ENCODE assay signal across 10 cellular contexts in genomic region chr3:171383206-171384018, GRCh38.
DNase-seq lines count a peak whose midpoint lies in the region; ATAC-seq and TF ChIP-seq lines count a peak whose summit lies in the region.
"Had no signal": no experiment of that assay in that cellular context is flagged by ENCODE, and none has a peak within 500 bp of the region (broad histone marks: within the 10 kb centered on the region; RNA-seq: fewer than 3 reads in every experiment).

No MANE protein-coding gene starts in this region.

- H3K9me2 ChIP-seq in MM.1S (replicated peaks; ENCODE audit: insufficient read depth, low read length) = no peaks in the 10 kb centered on the region

- H3K4me2 ChIP-seq in neural progenitor cell (peak overlapping the region; percentile 35), MM.1S (ENCODE audit: low read depth, low read length) (no peak overlapping the region)

- H3K36me3 ChIP-seq in neural progenitor cell (no peaks in the 10 kb centered on the region), MM.1S (replicated peaks; ENCODE audit: insufficient read depth, low read length) (no peaks in the 10 kb centered on the region)

- H3K9me3 ChIP-seq in neural progenitor cell (ENCODE audit: low read depth) (no peaks in the 10 kb centered on the region), MM.1S (replicated peaks; ENCODE audit: insufficient read depth, low read length) (no peaks in the 10 kb centered on the region)

- H3K4me1 ChIP-seq in neural progenitor cell (peaks cover 64% of the 10 kb centered on the region), MM.1S (ENCODE audit: low read length) (no peaks in the 10 kb centered on the region)

- H3K79me2 ChIP-seq in neural progenitor cell (ENCODE audit: low read depth) = no peaks in the 10 kb centered on the region
- H3K79me2 ChIP-seq in MM.1S (ENCODE audit: low read length) = no peaks in the 10 kb centered on the region

- peak overlapping the region; percentile 98 for H3K27ac Mint-ChIP-seq in neural progenitor cell

- H3K27me3 ChIP-seq in neural progenitor cell (no peaks in the 10 kb centered on the region), MM.1S (replicated peaks; ENCODE audit: insufficient read depth, low read length) (no peaks in the 10 kb centered on the region)

- peak; percentile 72 for ATAC-seq in GM18499 (IDR thresholded peaks at IDR 0.05; ENCODE audit: insufficient read depth, unreplicated experiment)
- peak; percentile 67 for ATAC-seq in HG03378 (IDR thresholded peaks at IDR 0.05; ENCODE audit: unreplicated experiment)

- H3K4me3 Mint-ChIP-seq in neural progenitor cell = peak overlapping the region; percentile 73

- peaks cover 27% of the 10 kb centered on the region for H3F3A ChIP-seq in neural progenitor cell (ENCODE audit: low read depth)
- H3F3A ChIP-seq in MM.1S (ENCODE audit: insufficient read depth, low read length) = no peaks in the 10 kb centered on the region

- H3K4me3 ChIP-seq in neural progenitor cell (no peak overlapping the region), MM.1S (ENCODE audit: low read length) (no peak overlapping the region)

- no peaks in the 10 kb centered on the region for H3K27me3 Mint-ChIP-seq in neural progenitor cell (ENCODE audit: insufficient read depth, low read depth)

- H3K27ac ChIP-seq in neural progenitor cell = no peak overlapping the region
- no peak overlapping the region for H3K27ac ChIP-seq in MM.1S (ENCODE audit: low read length)

- TF ChIP-seq CTCF in neural progenitor cell (IDR thresholded peaks at IDR 0.05) (no peak), MM.1S (IDR thresholded peaks at IDR 0.05; ENCODE audit: low read length) (no peak)

- peaks cover 81% of the 10 kb centered on the region for H3K4me1 Mint-ChIP-seq in neural progenitor cell

- H2AFZ ChIP-seq in neural progenitor cell (replicated peaks) (peak overlapping the region; percentile 35), MM.1S (ENCODE audit: low read length) (no peak overlapping the region)

- no peaks in the 10 kb centered on the region for H3K9me3 Mint-ChIP-seq in neural progenitor cell

- no peaks in the 10 kb centered on the region for H4K20me1 ChIP-seq in neural progenitor cell (ENCODE audit: low read depth)
- H4K20me1 ChIP-seq in MM.1S (ENCODE audit: insufficient read depth, low read length) = no peaks in the 10 kb centered on the region

- no peaks in the 10 kb centered on the region for H3K36me3 Mint-ChIP-seq in neural progenitor cell

- H3K9ac ChIP-seq in neural progenitor cell = no peak overlapping the region
- no peak overlapping the region for H3K9ac ChIP-seq in MM.1S (ENCODE audit: low read length)

- DNase-seq in cerebellar cortex (ENCODE audit: low spot score) (peak; percentile 30), neural progenitor cell (ENCODE audit: low spot score) (peak; percentile 18), 8988T (no peak), MM.1S (no peak), NCI-H510A (lab: John Stamatoyannopoulos, UW) (no peak)
- DNase-seq in activated CD4-positive, alpha-beta T cell treated with anti-CD3 and anti-CD28 coated beads, Interleukin-2, amount 50 U/mL, for 4 hours = no peak
- DNase-seq: cerebellar nuclear complex, islet precursor cell had no signal

Comparison
In these comparisons a context has a peak if more than half of its experiments do, and no peak if none do; other contexts are left out.
1. DNase-seq: peak in cerebellar cortex (single experiment) and neural progenitor cell (single experiment); none in 8988T (single experiment), MM.1S (single experiment), activated CD4-positive, alpha-beta T cell treated with anti-CD3 and anti-CD28 coated beads, Interleukin-2, amount 50 U/mL, for 4 hours (0 of 2) and NCI-H510A (single experiment).